1 cellular context compared by ENCODE assay signal in the genomic region with DNA sequence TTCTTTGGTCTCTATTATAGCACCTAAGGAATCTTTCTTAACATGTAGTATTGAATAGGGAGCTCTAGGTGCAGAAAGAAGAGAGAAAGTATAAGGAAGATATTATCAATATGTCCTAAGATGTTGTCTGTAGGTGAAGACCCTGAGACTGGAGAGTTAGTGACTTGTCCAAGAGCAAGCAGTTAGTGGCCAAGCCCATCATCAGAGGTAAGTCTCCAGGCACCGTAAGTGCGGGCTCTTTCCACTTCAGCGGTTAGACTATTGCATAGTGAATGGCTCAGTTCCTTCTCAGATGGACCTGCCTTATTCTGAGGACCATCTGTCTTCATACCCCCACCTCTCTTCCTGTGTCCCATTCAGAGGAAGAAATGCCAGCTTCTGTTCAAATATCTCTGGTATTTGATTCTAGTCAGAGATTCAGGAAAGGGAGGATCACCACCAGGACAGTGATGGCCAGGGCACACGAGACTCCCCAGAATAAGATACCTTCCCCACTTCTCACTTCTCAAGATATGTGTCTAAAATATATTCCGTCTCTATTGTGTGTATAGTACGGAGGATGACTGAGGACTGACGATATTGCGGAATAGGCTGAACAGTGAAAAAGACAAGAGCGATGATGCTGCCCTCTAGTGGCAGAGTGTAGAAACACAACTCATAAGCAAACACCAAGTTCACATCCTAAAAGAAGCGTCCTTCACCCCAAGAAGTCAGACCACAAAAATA.
A peak's percentile ranks its signal among the peaks of the same experiment; 100 is the strongest.
TF ChIP-seq lines count a peak whose summit lies in the region.

No MANE protein-coding gene starts in this region.

TF ChIP-seq in GM12878, 131 proteins besides CTCF, POLR2A, EP300 and RAD21 (continued from another document):
- TF ChIP-seq, protein P1, sequence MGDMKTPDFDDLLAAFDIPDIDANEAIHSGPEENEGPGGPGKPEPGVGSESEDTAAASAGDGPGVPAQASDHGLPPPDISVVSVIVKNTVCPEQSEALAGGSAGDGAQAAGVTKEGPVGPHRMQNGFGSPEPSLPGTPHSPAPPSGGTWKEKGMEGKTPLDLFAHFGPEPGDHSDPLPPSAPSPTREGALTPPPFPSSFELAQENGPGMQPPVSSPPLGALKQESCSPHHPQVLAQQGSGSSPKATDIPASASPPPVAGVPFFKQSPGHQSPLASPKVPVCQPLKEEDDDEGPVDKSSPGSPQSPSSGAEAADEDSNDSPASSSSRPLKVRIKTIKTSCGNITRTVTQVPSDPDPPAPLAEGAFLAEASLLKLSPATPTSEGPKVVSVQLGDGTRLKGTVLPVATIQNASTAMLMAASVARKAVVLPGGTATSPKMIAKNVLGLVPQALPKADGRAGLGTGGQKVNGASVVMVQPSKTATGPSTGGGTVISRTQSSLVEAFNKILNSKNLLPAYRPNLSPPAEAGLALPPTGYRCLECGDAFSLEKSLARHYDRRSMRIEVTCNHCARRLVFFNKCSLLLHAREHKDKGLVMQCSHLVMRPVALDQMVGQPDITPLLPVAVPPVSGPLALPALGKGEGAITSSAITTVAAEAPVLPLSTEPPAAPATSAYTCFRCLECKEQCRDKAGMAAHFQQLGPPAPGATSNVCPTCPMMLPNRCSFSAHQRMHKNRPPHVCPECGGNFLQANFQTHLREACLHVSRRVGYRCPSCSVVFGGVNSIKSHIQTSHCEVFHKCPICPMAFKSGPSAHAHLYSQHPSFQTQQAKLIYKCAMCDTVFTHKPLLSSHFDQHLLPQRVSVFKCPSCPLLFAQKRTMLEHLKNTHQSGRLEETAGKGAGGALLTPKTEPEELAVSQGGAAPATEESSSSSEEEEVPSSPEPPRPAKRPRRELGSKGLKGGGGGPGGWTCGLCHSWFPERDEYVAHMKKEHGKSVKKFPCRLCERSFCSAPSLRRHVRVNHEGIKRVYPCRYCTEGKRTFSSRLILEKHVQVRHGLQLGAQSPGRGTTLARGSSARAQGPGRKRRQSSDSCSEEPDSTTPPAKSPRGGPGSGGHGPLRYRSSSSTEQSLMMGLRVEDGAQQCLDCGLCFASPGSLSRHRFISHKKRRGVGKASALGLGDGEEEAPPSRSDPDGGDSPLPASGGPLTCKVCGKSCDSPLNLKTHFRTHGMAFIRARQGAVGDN (IDR thresholded peaks at IDR 0.05): no peak
- TF ChIP-seq SMC3 (IDR thresholded peaks at IDR 0.05; ENCODE audit: borderline replicate concordance, low read length) (peak; percentile 98), GATAD2B (conservative IDR thresholded peaks at IDR 0.05; ENCODE audit: low read depth) (no peak), CHD2 (IDR thresholded peaks at IDR 0.05; ENCODE audit: borderline replicate concordance, low read depth, low read length) (0 out of 2 replicates have a peak, but pooled peaks have one; percentile 17), EED (IDR thresholded peaks at IDR 0.05; ENCODE audit: low read depth) (no peak), BHLHE40 (IDR thresholded peaks at IDR 0.05; ENCODE audit: borderline replicate concordance in 1 of 2, low read depth in 2 of 2, low read length in 1 of 2) (0 out of 4 replicates have a peak, but pooled peaks of 1 of the 2 experiments have one; percentile 17), ATF7 (IDR thresholded peaks at IDR 0.05; ENCODE audit: low read depth) (0 out of 2 replicates have a peak, but pooled peaks have one; percentile 14), MTA3 (IDR thresholded peaks at IDR 0.05; ENCODE audit: borderline replicate concordance, low read length) (no peak), SMAD1 (IDR thresholded peaks at IDR 0.05; ENCODE audit: low read depth, partially characterized antibody) (no peak)
